Comparison of ENCODE assay signal across 8 cellular contexts in genomic region chr6:57673281-57673680, GRCh38.
A peak's percentile ranks its signal among the peaks of the same experiment; 100 is the strongest.
DNase-seq lines count a peak whose midpoint lies in the region; ATAC-seq and TF ChIP-seq lines count a peak whose summit lies in the region.
"Not testable (repeated sequence)": the region's sequence is repeated elsewhere in the genome, so short reads cannot be mapped to it uniquely, and the experiment has no call there.

No MANE protein-coding gene starts in this region.

- H3K27ac ChIP-seq in HCT116 (ENCODE audit: low read depth, low read length); PC-9: not testable (repeated sequence)

- not testable (repeated sequence) for H3K36me3 ChIP-seq in HCT116 (ENCODE audit: control insufficient read depth in 1 of 2, insufficient read depth in 2 of 2, low read length in 2 of 2); PC-9 (ENCODE audit: low read depth)

- BruUV-seq in HCT116 (replicated peaks; lab: Mats Ljungman, UMichigan); PC-9 (replicated peaks; lab: Mats Ljungman, UMichigan): not testable (repeated sequence)

- intact Hi-C loops in HCT116 (cut with micrococcal nuclease); PC-9 (cut with micrococcal nuclease; ENCODE audit: unreplicated experiment): not testable (repeated sequence)

- not testable (repeated sequence) for H3K9ac ChIP-seq in HCT116 (ENCODE audit: low read length)

- H3K9me2 ChIP-seq in HCT116 (ENCODE audit: insufficient read depth); PC-9 (ENCODE audit: insufficient read depth): not testable (repeated sequence)

- DNase-seq in A172 (ENCODE audit: low spot score) (peak; percentile 2), DMS53 treated with DMSO at 0.1 percent for 48 hours (lab: John Stamatoyannopoulos, UW; ENCODE audit: unreplicated experiment) (peak; percentile 9), NCI-H1105 treated with DMSO at 0.1 percent for 48 hours (lab: John Stamatoyannopoulos, UW) (peak; percentile 1), PC-9 (peak in 1 of 2 experiments; percentile 3), amniotic epithelial cell (ENCODE audit: low read depth) (peak; percentile 15), epithelial cell of esophagus (ENCODE audit: low read depth) (peak; percentile 19), iris pigment epithelial cell (ENCODE audit: low read depth) (peak; percentile 17)
- not testable (repeated sequence) for DNase-seq in HCT116 (ENCODE audit: low read depth, low spot score)

- H2AFZ ChIP-seq in HCT116 (ENCODE audit: low read depth, low read length, poor library complexity, severe bottlenecking); PC-9: not testable (repeated sequence)

- not testable (repeated sequence) for H3K27me3 ChIP-seq in HCT116 (ENCODE audit: insufficient read depth, low read length); PC-9 (ENCODE audit: insufficient read depth, low read depth)

- not testable (repeated sequence) for H3K9me3 ChIP-seq in HCT116 (ENCODE audit: control insufficient read depth in 1 of 2, insufficient read depth in 1 of 2, low read depth in 1 of 2, low read length in 2 of 2); PC-9 (ENCODE audit: insufficient read depth, low read depth)

- TF ChIP-seq CTCF in HCT116 (IDR thresholded peaks at IDR 0.05 in 2 of 3, conservative IDR thresholded peaks at IDR 0.05 in 1 of 3; ENCODE audit: borderline replicate concordance in 1 of 3, insufficient read depth in 1 of 3, low read depth in 2 of 3, low read length in 2 of 3) (peak in 2 of 3 experiments; percentile 22 to 25; a peak in 2 of 6 replicates), PC-9 (conservative IDR thresholded peaks at IDR 0.05) (0 out of 2 replicates have a peak, but pooled peaks have one; percentile 31), epithelial cell of esophagus (IDR thresholded peaks at IDR 0.05; ENCODE audit: insufficient read depth, low read depth, low read length, missing control alignments) (peak; percentile 26)

- TF ChIP-seq RAD21 in HCT116 (IDR thresholded peaks at IDR 0.05; ENCODE audit: low read depth), result peak; percentile 54

- ATAC-seq in HCT116, result peak; percentile 67

- not testable (repeated sequence) for H3K4me3 ChIP-seq in HCT116 (replicated peaks in 1 of 2; ENCODE audit: low read depth in 1 of 2, low read length in 2 of 2); PC-9; epithelial cell of esophagus (ENCODE audit: low read length)

- H3K79me2 ChIP-seq in HCT116 (ENCODE audit: insufficient read depth, low read length); PC-9 (ENCODE audit: low read depth): not testable (repeated sequence)

- RAD21 ChIA-PET in HCT116 (lab: Charles Lee; ENCODE audit: low non-redundant PET in 1 of 2, low total read pairs in 2 of 2, uncharacterized antibody in 2 of 2, unreplicated experiment in 2 of 2), result not testable (repeated sequence)

- H4K20me1 ChIP-seq in HCT116 (ENCODE audit: insufficient read depth); PC-9 (ENCODE audit: insufficient read depth): not testable (repeated sequence)

- CTCF ChIA-PET in HCT116 (lab: Charles Lee); PC-9 (lab: Charles Lee): not testable (repeated sequence)

- not testable (repeated sequence) for H3K4me1 ChIP-seq in HCT116 (ENCODE audit: control insufficient read depth in 1 of 2, insufficient read depth in 2 of 2, low read length in 2 of 2); PC-9 (replicated peaks; ENCODE audit: insufficient read depth)

- H3F3A ChIP-seq in PC-9 (ENCODE audit: insufficient read depth, low read depth), result not testable (repeated sequence)

- POLR2A ChIA-PET in HCT116 (lab: Charles Lee); PC-9 (lab: Charles Lee; ENCODE audit: unreplicated experiment): not testable (repeated sequence)

- not testable (repeated sequence) for H3K4me2 ChIP-seq in HCT116 (ENCODE audit: low read length); PC-9

- not testable (repeated sequence) for TF ChIP-seq POLR2A in HCT116 (IDR thresholded peaks at IDR 0.05; ENCODE audit: borderline replicate concordance, extremely low read depth, insufficient read depth, insufficient read length)
